ENCODE assay signal across 9 cellular contexts in genomic region chr4:153538408-153539057, GRCh38.
DNase-seq lines count a peak whose midpoint lies in the region; ATAC-seq and TF ChIP-seq lines count a peak whose summit lies in the region.
"Had no signal": no experiment of that assay in that cellular context is flagged by ENCODE, and none has a peak within 500 bp of the region (broad histone marks: within the 10 kb centered on the region; RNA-seq: fewer than 3 reads in every experiment).

No MANE protein-coding gene starts in this region.

- H3K27me3 ChIP-seq in brain microvascular endothelial cell (replicated peaks) (no peaks in the 10 kb centered on the region), left lung (no peaks in the 10 kb centered on the region), stomach (no peaks in the 10 kb centered on the region)

- CTCF ChIA-PET in HEK293 (lab: Yijun Ruan, JAX), result no interaction called here

- H3K27ac ChIP-seq in HEK293 (ENCODE audit: extremely low read depth, low read depth, low read length) (no peak overlapping the region), brain microvascular endothelial cell (no peak overlapping the region), left lung (no peak overlapping the region), stomach (peak overlapping the region; percentile 5 to 69 (median 35))

- POLR2A ChIA-PET in HEK293 (lab: Yijun Ruan, JAX), result no interaction called here

- in situ Hi-C loops in brain microvascular endothelial cell (cut with HindIII; ENCODE audit: low pct_ligation_motif_present, low sequenced_read_pairs), result no loop called here

- TF ChIP-seq CTCF in HEK293 (tag by site-specific recombination; IDR thresholded peaks at IDR 0.05) (no peak), brain microvascular endothelial cell (IDR thresholded peaks at IDR 0.05; ENCODE audit: low read depth, low read length, missing control alignments) (no peak), left lung (IDR thresholded peaks at IDR 0.05) (no peak), stomach (IDR thresholded peaks at IDR 0.05) (no peak)

- H3K4me1 ChIP-seq in HEK293 (ENCODE audit: control insufficient read depth, insufficient read depth, low read length), result peaks cover 3% of the 10 kb centered on the region
- peaks cover 0 to 12% of the 10 kb centered on the region in 2 donors for H3K4me1 ChIP-seq in left lung
- H3K4me1 ChIP-seq in stomach, result peaks cover 8 to 62% (median 28%) of the 10 kb centered on the region in 4 donors

- H3K9me3 ChIP-seq in HEK293 (ENCODE audit: control insufficient read depth, insufficient read depth, low read depth, low read length) (no peaks in the 10 kb centered on the region), left lung (no peaks in the 10 kb centered on the region), stomach (no peaks in the 10 kb centered on the region)

- TF ChIP-seq EP300 in stomach (IDR thresholded peaks at IDR 0.05), result no peak

- WGBS in stomach, 5 donors, result 29 to 50% (median 48%) methylated on average over 12 to 15 of the region's 15 CpGs

- H3K36me3 ChIP-seq in HEK293 (ENCODE audit: control insufficient read depth in 2 of 2, insufficient read depth in 1 of 2, low read length in 2 of 2) (no peaks in the 10 kb centered on the region), brain microvascular endothelial cell (replicated peaks) (no peaks in the 10 kb centered on the region), left lung (no peaks in the 10 kb centered on the region), stomach (no peaks in the 10 kb centered on the region)

- intact Hi-C loops in left lung (cut with DNase I) (no loop called here), stomach (cut with DNase I; ENCODE audit: low total_unique reads) (no loop called here)

- ATAC-seq in left lung (peak; percentile 68), GM18519 (IDR thresholded peaks at IDR 0.05; ENCODE audit: low FRiP score, unreplicated experiment) (no peak), GM21576 (IDR thresholded peaks at IDR 0.05; ENCODE audit: unreplicated experiment) (no peak), GM21825 (IDR thresholded peaks at IDR 0.05; ENCODE audit: unreplicated experiment) (no peak)

- DNase-seq in brain microvascular endothelial cell (no peak), left lung (no peak), stomach (no peak), UCSD-AML1 (lab: John Stamatoyannopoulos, UW; ENCODE audit: unreplicated experiment) (no peak)
- DNase-seq: effector CD8-positive, alpha-beta T cell had no signal

- TF ChIP-seq POLR2A in stomach (IDR thresholded peaks at IDR 0.05), result no peak

- no peak overlapping the region for H3K4me3 ChIP-seq in HEK293 (ENCODE audit: low read depth, low read length)
- H3K4me3 ChIP-seq in brain microvascular endothelial cell (ENCODE audit: low read depth, low read length), result peak overlapping the region; percentile 39
- peak overlapping the region; percentile 6 to 11 for H3K4me3 ChIP-seq in left lung
- peak overlapping the region; percentile 14 to 34 (median 29) for H3K4me3 ChIP-seq in stomach

TF ChIP-seq in HEK293, 187 proteins besides CTCF, POLR2A, EP300 and RAD21:
- TF ChIP-seq ZSCAN30 (tag by site-specific recombination; IDR thresholded peaks at IDR 0.05), result 0 out of 2 replicates have a peak, but pooled peaks have one; percentile 32
- TF ChIP-seq ZNF600 (tag by site-specific recombination; IDR thresholded peaks at IDR 0.05), result 0 out of 2 replicates have a peak, but pooled peaks have one; percentile 10
- no peak for TF ChIP-seq ZSCAN5A (tag by site-specific recombination; IDR thresholded peaks at IDR 0.05)
- peak; percentile 67 for TF ChIP-seq FEZF1 (tag by site-specific recombination; IDR thresholded peaks at IDR 0.05)
- peak; percentile 67 for TF ChIP-seq PRDM6 (tag by site-specific recombination; IDR thresholded peaks at IDR 0.05)

Comparison
In these comparisons a context has a peak if more than half of its experiments do, and no peak if none do; other contexts are left out.
1. H3K27ac ChIP-seq: peak in stomach (5 of 5); none in HEK293 (single experiment), brain microvascular endothelial cell (single experiment) and left lung (0 of 2).